20 cellular contexts compared by ENCODE assay signal in genomic region chr10:37225163-37225562, GRCh38.
DNase-seq lines count a peak whose midpoint lies in the region; ATAC-seq, FAIRE-seq and TF ChIP-seq lines count a peak whose summit lies in the region.
"Had no signal": no experiment of that assay in that cellular context is flagged by ENCODE, and none has a peak within 500 bp of the region (broad histone marks: within the 10 kb centered on the region; RNA-seq: fewer than 3 reads in every experiment).

No MANE protein-coding gene starts in this region.

- no peak overlapping the region for H3K4me3 ChIP-seq in PC-3 (ENCODE audit: low read length)
- H3K4me3 ChIP-seq in pancreas, result no peak overlapping the region
- no peak overlapping the region for H3K4me3 ChIP-seq in vagina
- H3K4me3 ChIP-seq: GM23338 had no signal

- H3K27ac ChIP-seq in PC-3 (ENCODE audit: low read length) (peak overlapping the region; percentile 7; the same call in 1 of the 2 replicates), pancreas (no peak overlapping the region), vagina (no peak overlapping the region)
- H3K27ac ChIP-seq: 22Rv1 had no signal

- H4K20me1 ChIP-seq in PC-3 (ENCODE audit: low read length), result no peaks in the 10 kb centered on the region

- H2AFZ ChIP-seq in PC-3 (ENCODE audit: low read length), result no peak overlapping the region
- H2AFZ ChIP-seq: GM23338 had no signal

- POLR2A ChIA-PET in PC-3 (lab: Charles Lee; ENCODE audit: unreplicated experiment) (interaction anchor here (0.6 kb wide), 1 partner anchor 205 kb away, joined by 3 read pairs; no protein-coding TSS in a partner anchor), GM10248 (lab: Yijun Ruan, JAX) (no interaction called here)

- TF ChIP-seq CTCF in PC-3 (conservative IDR thresholded peaks at IDR 0.05; ENCODE audit: low read depth, low read length) (no peak), pancreas (IDR thresholded peaks at IDR 0.05) (no peak), GM10248 (IDR thresholded peaks at IDR 0.05; ENCODE audit: control extremely low read depth, extremely low read depth, low read depth, missing control alignments) (no peak), vagina (IDR thresholded peaks at IDR 0.05) (no peak)

- no TSS peak for BruUV-seq in PC-3 (replicated peaks; lab: Mats Ljungman, UMichigan)

- WGBS in pancreas, 2 donors, result 51% methylated on average over 2 of the region's 2 CpGs

- TF ChIP-seq POLR2A in vagina (IDR thresholded peaks at IDR 0.05), result no peak

- peak overlapping the region; percentile 7 for H3K4me2 ChIP-seq in PC-3 (ENCODE audit: low read length)
- H3K4me2 ChIP-seq: GM23338 had no signal

- no peaks in the 10 kb centered on the region for H3K9me2 ChIP-seq in PC-3 (replicated peaks; ENCODE audit: low read length)

- DNase-seq in PC-3, result peak; percentile 66
- no peak for DNase-seq in pancreas
- no peak for DNase-seq in NCI-H446 treated with DMSO at 0.1 percent for 48 hours (lab: John Stamatoyannopoulos, UW)
- no peak for DNase-seq in GM10248 (ENCODE audit: extremely low spot score)
- no peak for DNase-seq in vagina (ENCODE audit: extremely low spot score in 2 of 2)
- DNase-seq: C1 segment of cervical spinal cord; Calu3; CD4-positive, alpha-beta memory T cell; COR-L47; DMS53; DND-41; GDM1; H9 had no signal

- H3K9ac ChIP-seq in PC-3 (ENCODE audit: low read length), result no peak overlapping the region

- H3K27me3 ChIP-seq in PC-3 (ENCODE audit: low read length), result no peaks in the 10 kb centered on the region
- no peaks in the 10 kb centered on the region for H3K27me3 ChIP-seq in pancreas
- H3K27me3 ChIP-seq in vagina, result no peaks in the 10 kb centered on the region

- H3K36me3 ChIP-seq in PC-3 (ENCODE audit: low read depth, low read length), result no peaks in the 10 kb centered on the region
- no peaks in the 10 kb centered on the region for H3K36me3 ChIP-seq in pancreas
- no peaks in the 10 kb centered on the region for H3K36me3 ChIP-seq in vagina

- CTCF ChIA-PET in PC-3 (lab: Charles Lee), result interaction anchor here (1.0 kb wide), 1 partner anchor 79 kb away, joined by 7 read pairs; no protein-coding TSS in a partner anchor
- CTCF ChIA-PET in GM10248 (lab: Yijun Ruan, JAX), result interaction anchor here (1.0 kb wide), 1 partner anchor 12 kb away, joined by 3 read pairs; no protein-coding TSS in a partner anchor

- no peaks in the 10 kb centered on the region for H3K79me2 ChIP-seq in PC-3 (ENCODE audit: low read length)

- ATAC-seq in PC-3 (peak; percentile 82), pancreas (no peak)
- ATAC-seq: GM23338, HCT116 had no signal

- H3K9me3 ChIP-seq in PC-3 (ENCODE audit: low read length) (no peaks in the 10 kb centered on the region), pancreas (no peaks in the 10 kb centered on the region), vagina (no peaks in the 10 kb centered on the region)

- intact Hi-C loops in PC-3 (cut with micrococcal nuclease), result no loop called here
- intact Hi-C loops in pancreas (cut with DNase I), result no loop called here
- intact Hi-C loops in vagina (cut with DNase I), result no loop called here

- FAIRE-seq in A204.1 (lab: Jason Lieb, UNC) (peak; percentile 63), colon (lab: Jason Lieb, UNC) (peak; percentile 57), pancreas (lab: Jason Lieb, UNC) (peak; percentile 34)
- FAIRE-seq: GM12891, GM18507 had no signal

- H3K4me1 ChIP-seq in PC-3 (ENCODE audit: insufficient read depth, low read length) (peaks cover 19% of the 10 kb centered on the region), pancreas (no peaks in the 10 kb centered on the region), vagina (no peaks in the 10 kb centered on the region)

- H3F3A ChIP-seq in PC-3 (ENCODE audit: low read length, unreplicated experiment), result no peaks in the 10 kb centered on the region
